ENCODE assay signal across 7 cellular contexts in the genomic region with DNA sequence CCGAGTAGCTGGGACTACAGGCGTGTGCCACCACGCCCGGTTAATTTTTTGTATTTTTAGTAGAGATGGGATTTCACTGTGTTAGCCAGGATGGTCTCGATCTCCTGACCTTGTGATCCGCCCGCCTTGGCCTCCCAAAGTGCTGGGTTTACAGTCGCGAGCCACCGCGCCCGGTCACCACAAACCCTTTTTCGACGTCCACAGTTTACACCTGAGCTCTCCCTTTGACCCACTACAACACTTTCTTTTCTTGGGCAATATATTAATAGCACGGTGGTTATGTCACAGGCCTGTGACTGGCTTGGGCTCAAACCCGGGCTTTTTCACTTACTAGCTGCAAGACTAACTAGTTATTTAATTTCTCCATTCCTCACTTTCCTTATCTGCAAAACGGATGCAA. TPM values are rescaled to one million over a fixed set of nuclear protein-coding genes. Genes with fewer than 3 reads are reported as not detected.
DNase-seq lines count a peak whose midpoint lies in the region; ATAC-seq and TF ChIP-seq lines count a peak whose summit lies in the region.
"Not testable (repeated sequence)": the region's sequence is repeated elsewhere in the genome, so short reads cannot be mapped to it uniquely, and the experiment has no call there.

No MANE protein-coding gene starts in this region.

- H3K27me3 Mint-ChIP-seq in activated naive CD4-positive, alpha-beta T cell treated with anti-CD3 and anti-CD28 coated beads for 36 hours (ENCODE audit: low read depth); stimulated activated naive B cell treated with anti-CD40 and anti-IgM and Interleukin-4, amounts not matched to agents 10 μg/mL and 1 μg/mL and 100 μg/mL, for 72 hours: not testable (repeated sequence)
- H3K27me3 Mint-ChIP-seq in endodermal cell (ENCODE audit: insufficient read depth) = peaks cover 51% of the 10 kb centered on the region
- peaks cover 22% of the 10 kb centered on the region for H3K27me3 Mint-ChIP-seq in nephron (ENCODE audit: low read depth)

- not testable (repeated sequence) for ATAC-seq in DND-41 (ENCODE audit: insufficient read depth, low read depth); stimulated activated naive B cell treated with anti-CD40 and anti-IgM and Interleukin-4, amounts not matched to agents 10 μg/mL and 1 μg/mL and 100 μg/mL, for 72 hours (replicated peaks)

- DNase-seq in DND-41; activated naive CD4-positive, alpha-beta T cell treated with anti-CD3 and anti-CD28 coated beads for 36 hours; endodermal cell; stimulated activated naive B cell treated with anti-CD40 and anti-IgM and Interleukin-4, amounts not matched to agents 10 μg/mL and 1 μg/mL and 100 μg/mL, for 72 hours: not testable (repeated sequence)

- H3K36me3 Mint-ChIP-seq in activated naive CD4-positive, alpha-beta T cell treated with anti-CD3 and anti-CD28 coated beads for 36 hours (ENCODE audit: low read depth); endodermal cell (ENCODE audit: low read depth); nephron (ENCODE audit: low read depth): not testable (repeated sequence)
- peaks cover 11 to 22% of the 10 kb centered on the region in 2 donors for H3K36me3 Mint-ChIP-seq in stimulated activated naive B cell treated with anti-CD40 and anti-IgM and Interleukin-4, amounts not matched to agents 10 μg/mL and 1 μg/mL and 100 μg/mL, for 72 hours

- 0 out of 4 replicates have a peak overlapping the region, but pooled peaks of 1 of the 2 experiments have one; percentile 57 for H3K4me3 ChIP-seq in DND-41 (ENCODE audit: low read depth in 1 of 2, low read length in 2 of 2)
- H3K4me3 ChIP-seq in OCI-LY3 (ENCODE audit: low read length) = 0 out of 2 replicates have a peak overlapping the region, but pooled peaks have one; percentile 96
- not testable (repeated sequence) for H3K4me3 ChIP-seq in SU-DHL-6 (ENCODE audit: insufficient read depth, low read length, poor library complexity, severe bottlenecking); endodermal cell (ENCODE audit: low read length)

- H3K4me1 ChIP-seq in DND-41 (ENCODE audit: insufficient read depth, low read length) (peaks cover 37% of the 10 kb centered on the region), OCI-LY3 (ENCODE audit: low read length) (peaks cover 13% of the 10 kb centered on the region)
- H3K4me1 ChIP-seq in endodermal cell (ENCODE audit: control insufficient read depth, insufficient read depth, low read length) = not testable (repeated sequence)

- H3K9ac ChIP-seq in DND-41 (ENCODE audit: low read depth, low read length) (peak overlapping the region; percentile 67), SU-DHL-6 (ENCODE audit: low read length) (peak overlapping the region; percentile 87; the same call in 1 of the 2 replicates)
- H3K9ac ChIP-seq in OCI-LY3 (ENCODE audit: low read length); endodermal cell (ENCODE audit: extremely low read depth, low read length, poor library complexity, severe bottlenecking): not testable (repeated sequence)

- H3K4me1 Mint-ChIP-seq in activated naive CD4-positive, alpha-beta T cell treated with anti-CD3 and anti-CD28 coated beads for 36 hours (ENCODE audit: low read depth) = peaks cover 26% of the 10 kb centered on the region
- peaks cover 24% of the 10 kb centered on the region for H3K4me1 Mint-ChIP-seq in endodermal cell
- peaks cover 26% of the 10 kb centered on the region for H3K4me1 Mint-ChIP-seq in nephron
- H3K4me1 Mint-ChIP-seq in stimulated activated naive B cell treated with anti-CD40 and anti-IgM and Interleukin-4, amounts not matched to agents 10 μg/mL and 1 μg/mL and 100 μg/mL, for 72 hours = peaks cover 14 to 25% of the 10 kb centered on the region in 2 donors

- H3K9me3 Mint-ChIP-seq in activated naive CD4-positive, alpha-beta T cell treated with anti-CD3 and anti-CD28 coated beads for 36 hours; endodermal cell; nephron; stimulated activated naive B cell treated with anti-CD40 and anti-IgM and Interleukin-4, amounts not matched to agents 10 μg/mL and 1 μg/mL and 100 μg/mL, for 72 hours: not testable (repeated sequence)

- H3K79me2 ChIP-seq in DND-41 (ENCODE audit: insufficient read depth, low read length) (peaks cover 35% of the 10 kb centered on the region), OCI-LY3 (ENCODE audit: low read length) (peaks cover 35% of the 10 kb centered on the region), SU-DHL-6 (ENCODE audit: insufficient read depth, low read length) (peaks cover 33% of the 10 kb centered on the region)

- H3K4me3 Mint-ChIP-seq in activated naive CD4-positive, alpha-beta T cell treated with anti-CD3 and anti-CD28 coated beads for 36 hours = peak overlapping the region; percentile 87
- H3K4me3 Mint-ChIP-seq in endodermal cell = peak overlapping the region; percentile 81
- H3K4me3 Mint-ChIP-seq in nephron = peak overlapping the region; percentile 8 to 95 (median 94)
- not testable (repeated sequence) for H3K4me3 Mint-ChIP-seq in stimulated activated naive B cell treated with anti-CD40 and anti-IgM and Interleukin-4, amounts not matched to agents 10 μg/mL and 1 μg/mL and 100 μg/mL, for 72 hours

- peaks cover 11% of the 10 kb centered on the region; the same call in 1 of the 2 replicates for H3K36me3 ChIP-seq in DND-41 (ENCODE audit: insufficient read depth, low read length)
- not testable (repeated sequence) for H3K36me3 ChIP-seq in OCI-LY3 (replicated peaks; ENCODE audit: low read depth, low read length); SU-DHL-6 (ENCODE audit: low read length); endodermal cell (ENCODE audit: control insufficient read depth, insufficient read depth, low read length)

- WGBS in endodermal cell (ENCODE audit: insufficient coverage in 1 of 2, insufficient read length in 1 of 2), 2 experiments = 94 to 95% methylated on average over 12 to 14 of the region's 17 CpGs

- H3K27ac Mint-ChIP-seq in activated naive CD4-positive, alpha-beta T cell treated with anti-CD3 and anti-CD28 coated beads for 36 hours; endodermal cell; nephron: not testable (repeated sequence)
- peak overlapping the region; percentile 42 for H3K27ac Mint-ChIP-seq in stimulated activated naive B cell treated with anti-CD40 and anti-IgM and Interleukin-4, amounts not matched to agents 10 μg/mL and 1 μg/mL and 100 μg/mL, for 72 hours

- intact Hi-C loops in activated naive CD4-positive, alpha-beta T cell treated with anti-CD3 and anti-CD28 coated beads for 36 hours (cut with micrococcal nuclease) = loop anchor here (1.0 to 2.0 kb wide), 3 partner anchors 36 to 241 kb away; a partner anchor contains a TSS

- peaks cover 25% of the 10 kb centered on the region for H4K20me1 ChIP-seq in DND-41 (ENCODE audit: insufficient read depth, low read length)
- not testable (repeated sequence) for H4K20me1 ChIP-seq in OCI-LY3 (ENCODE audit: insufficient read depth, low read length); SU-DHL-6 (ENCODE audit: low read depth, low read length)

- not testable (repeated sequence) for TF ChIP-seq CTCF in DND-41 (IDR thresholded peaks at IDR 0.05; ENCODE audit: borderline replicate concordance, extremely low read depth, low read length, poor library complexity, severe bottlenecking); OCI-LY3 (IDR thresholded peaks at IDR 0.05; ENCODE audit: low read depth, low read length); SU-DHL-6 (IDR thresholded peaks at IDR 0.05; ENCODE audit: insufficient read depth, low read length, poor library complexity, severe bottlenecking); endodermal cell (conservative IDR thresholded peaks at IDR 0.05); nephron (IDR thresholded peaks at IDR 0.05; ENCODE audit: unreplicated experiment in 3 of 3)

- H3K9me2 ChIP-seq in SU-DHL-6 (replicated peaks; ENCODE audit: insufficient read depth, low read length) = not testable (repeated sequence)

- H3K9me3 ChIP-seq in DND-41 (ENCODE audit: insufficient read depth, low read length, severe bottlenecking); OCI-LY3 (ENCODE audit: insufficient read depth, low read length); SU-DHL-6 (ENCODE audit: insufficient read depth, low read length); endodermal cell (ENCODE audit: control insufficient read depth, low read length): not testable (repeated sequence)

- H2AFZ ChIP-seq in DND-41 (ENCODE audit: low read depth, low read length); OCI-LY3 (ENCODE audit: low read depth, low read length); SU-DHL-6 (ENCODE audit: low read depth, low read length, severe bottlenecking): not testable (repeated sequence)

- CTCF ChIA-PET in activated naive CD4-positive, alpha-beta T cell treated with anti-CD3 and anti-CD28 coated beads for 36 hours (lab: Charles Lee) = interaction anchor here (0.6 to 2.1 kb wide), 12 partner anchors 11 to 705 kb away, joined by 3 to 7 read pairs (median 4); no protein-coding TSS in a partner anchor

- peak overlapping the region; percentile 65; the same call in 1 of the 2 replicates for H3K4me2 ChIP-seq in DND-41 (ENCODE audit: insufficient read depth, low read length)
- peak overlapping the region; percentile 94; the same call in 1 of the 2 replicates for H3K4me2 ChIP-seq in OCI-LY3 (ENCODE audit: low read length)
- H3K4me2 ChIP-seq in SU-DHL-6 (ENCODE audit: low read depth, low read length, poor library complexity, severe bottlenecking) = peak overlapping the region; percentile 98

- not testable (repeated sequence) for H3K27ac ChIP-seq in DND-41 (ENCODE audit: low read length); OCI-LY3 (ENCODE audit: low read length); SU-DHL-6 (ENCODE audit: low read depth, low read length); endodermal cell (ENCODE audit: low read depth, low read length)

- H3F3A ChIP-seq in SU-DHL-6 (ENCODE audit: insufficient read depth) = not testable (repeated sequence)

- H3K27me3 ChIP-seq in DND-41 (ENCODE audit: insufficient read depth, low read length, poor library complexity); OCI-LY3 (ENCODE audit: low read depth, low read length); SU-DHL-6 (ENCODE audit: low read length): not testable (repeated sequence)
- peaks cover 44% of the 10 kb centered on the region for H3K27me3 ChIP-seq in endodermal cell (ENCODE audit: control insufficient read depth, insufficient read depth, low read length, poor library complexity, severe bottlenecking)

RNA-seq across cellular contexts. Expression of a gene that starts 1.3 kb away (rescaled TPM):
- 10 to 100 TPM; 42.1 to 44.5 TPM for total RNA-seq in activated naive CD4-positive, alpha-beta T cell treated with anti-CD3 and anti-CD28 coated beads for 36 hours
- 100 to 1,000 TPM; 103 to 130 TPM for total RNA-seq in endodermal cell
- 42.4 TPM for polyA plus RNA-seq in endodermal cell (2013, experiment 1 of 2)
- polyA plus RNA-seq in endodermal cell (2013, experiment 2 of 2) = 45.1 TPM
